Comparison of ENCODE assay signal across 16 cellular contexts in genomic region chr12:95756362-95756761, GRCh38. TPM values are rescaled to one million over a fixed set of nuclear protein-coding genes. Genes with fewer than 3 reads are reported as not detected.
A peak's percentile ranks its signal among the peaks of the same experiment; 100 is the strongest.
DNase-seq lines count a peak whose midpoint lies in the region; ATAC-seq, FAIRE-seq and TF ChIP-seq lines count a peak whose summit lies in the region.
"Had no signal": no experiment of that assay in that cellular context is flagged by ENCODE, and none has a peak within 500 bp of the region (broad histone marks: within the 10 kb centered on the region; RNA-seq: fewer than 3 reads in every experiment).

No MANE protein-coding gene starts in this region.

- no peaks in the 10 kb centered on the region for H3K36me3 ChIP-seq in mammary epithelial cell (ENCODE audit: insufficient read depth, low read length)
- H3K36me3 ChIP-seq in GM23338 (ENCODE audit: insufficient read depth): no peaks in the 10 kb centered on the region
- no peaks in the 10 kb centered on the region for H3K36me3 ChIP-seq in left ventricle myocardium inferior
- H3K36me3 ChIP-seq: BLaER1 had no signal

- H3K36me3 Mint-ChIP-seq in MCF 10A (ENCODE audit: insufficient read depth, unreplicated experiment) (peaks cover 14% of the 10 kb centered on the region), GM23338 (ENCODE audit: low read depth) (no peaks in the 10 kb centered on the region), osteocyte (ENCODE audit: unreplicated experiment) (peaks cover 59% of the 10 kb centered on the region)
- H3K36me3 Mint-ChIP-seq: CD8-positive, alpha-beta memory T cell had no signal

- no peak for TF ChIP-seq POLR2A in lower leg skin (IDR thresholded peaks at IDR 0.05)

- H2AFZ ChIP-seq in mammary epithelial cell (ENCODE audit: low read depth, low read length) (no peak overlapping the region), GM23338 (no peak overlapping the region)

- H3K9me3 ChIP-seq in mammary epithelial cell (replicated peaks; ENCODE audit: insufficient read depth, low read length): no peaks in the 10 kb centered on the region
- peaks cover 16% of the 10 kb centered on the region for H3K9me3 ChIP-seq in left ventricle myocardium inferior (replicated peaks)
- H3K9me3 ChIP-seq: BLaER1 had no signal

- H3K27me3 ChIP-seq in mammary epithelial cell (ENCODE audit: insufficient read depth, low read length): no peaks in the 10 kb centered on the region
- no peaks in the 10 kb centered on the region for H3K27me3 ChIP-seq in GM23338 (ENCODE audit: insufficient read depth)
- no peaks in the 10 kb centered on the region for H3K27me3 ChIP-seq in left ventricle myocardium inferior (ENCODE audit: low read depth)
- H3K27me3 ChIP-seq: BLaER1 had no signal

- in situ Hi-C loops in mammary epithelial cell (cut with MboI; ENCODE audit: low sequenced_read_pairs in 2 of 2): no loop called here

- no peak overlapping the region for H3K9ac ChIP-seq in mammary epithelial cell (ENCODE audit: insufficient read depth, low read length)
- H3K9ac ChIP-seq: BLaER1 had no signal

- FAIRE-seq in D721Med (lab: Jason Lieb, UNC): no peak
- FAIRE-seq: GM12878, GM18507 had no signal

- 71% methylated on average over 5 of the region's 5 CpGs for WGBS in mammary epithelial cell (ENCODE audit: low coverage, missing lambda C conversion rate)
- WGBS in lower leg skin, 2 donors: 74 to 84% methylated on average over 5 of the region's 5 CpGs

- H3K27ac ChIP-seq in mammary epithelial cell (ENCODE audit: insufficient read depth, low read depth, low read length): no peak overlapping the region
- peak overlapping the region; percentile 91 for H3K27ac ChIP-seq in GM23338 (ENCODE audit: low read depth)
- peak overlapping the region; percentile 77 for H3K27ac ChIP-seq in left ventricle myocardium inferior (replicated peaks)
- H3K27ac ChIP-seq: 22Rv1, BLaER1 had no signal

- intact Hi-C loops in MCF 10A (cut with micrococcal nuclease): no loop called here
- intact Hi-C loops in mammary epithelial cell (cut with micrococcal nuclease): no loop called here
- intact Hi-C loops in left ventricle myocardium inferior (cut with micrococcal nuclease): no loop called here
- intact Hi-C loops in lower leg skin (cut with DNase I; ENCODE audit: low total_unique reads): no loop called here

- BruUV-seq in MCF 10A (replicated peaks; lab: Mats Ljungman, UMichigan) (no TSS peak), mammary epithelial cell (replicated peaks; lab: Mats Ljungman, UMichigan) (no TSS peak)

- H3K4me1 Mint-ChIP-seq in MCF 10A (ENCODE audit: insufficient read depth, unreplicated experiment) (peaks cover 4% of the 10 kb centered on the region), GM23338 (peaks cover 32% of the 10 kb centered on the region), osteocyte (ENCODE audit: unreplicated experiment) (peaks cover 73% of the 10 kb centered on the region)
- H3K4me1 Mint-ChIP-seq: CD8-positive, alpha-beta memory T cell had no signal

- no peak overlapping the region for H3K4me3 Mint-ChIP-seq in MCF 10A (ENCODE audit: unreplicated experiment)
- H3K4me3 Mint-ChIP-seq in GM23338: no peak overlapping the region
- H3K4me3 Mint-ChIP-seq in osteocyte (ENCODE audit: unreplicated experiment): no peak overlapping the region
- H3K4me3 Mint-ChIP-seq: CD8-positive, alpha-beta memory T cell had no signal

- peak overlapping the region; percentile 1 for H3K27ac Mint-ChIP-seq in MCF 10A (ENCODE audit: low read depth, unreplicated experiment)
- H3K27ac Mint-ChIP-seq in GM23338: no peak overlapping the region; the same call in 1 of the 2 replicates
- peak overlapping the region; percentile 84 for H3K27ac Mint-ChIP-seq in osteocyte (ENCODE audit: unreplicated experiment)
- H3K27ac Mint-ChIP-seq: CD8-positive, alpha-beta memory T cell had no signal

- no peaks in the 10 kb centered on the region for H3K9me3 Mint-ChIP-seq in MCF 10A (ENCODE audit: unreplicated experiment)
- no peaks in the 10 kb centered on the region for H3K9me3 Mint-ChIP-seq in GM23338
- H3K9me3 Mint-ChIP-seq in osteocyte (ENCODE audit: unreplicated experiment): peaks cover 9% of the 10 kb centered on the region
- H3K9me3 Mint-ChIP-seq: CD8-positive, alpha-beta memory T cell had no signal

- H3K27me3 Mint-ChIP-seq in MCF 10A (ENCODE audit: insufficient read depth, unreplicated experiment) (no peaks in the 10 kb centered on the region), GM23338 (ENCODE audit: insufficient read depth, low read depth, poor library complexity) (no peaks in the 10 kb centered on the region), osteocyte (ENCODE audit: unreplicated experiment) (no peaks in the 10 kb centered on the region)

- no peaks in the 10 kb centered on the region for H3K4me1 ChIP-seq in mammary epithelial cell (ENCODE audit: insufficient read depth, low read length)
- H3K4me1 ChIP-seq in GM23338 (ENCODE audit: insufficient read depth): peaks cover 31% of the 10 kb centered on the region
- peaks cover 32% of the 10 kb centered on the region for H3K4me1 ChIP-seq in left ventricle myocardium inferior
- H3K4me1 ChIP-seq: BLaER1 had no signal

- no peaks in the 10 kb centered on the region for H4K20me1 ChIP-seq in mammary epithelial cell (ENCODE audit: insufficient read depth, low read length)
- H4K20me1 ChIP-seq in GM23338 (replicated peaks; ENCODE audit: insufficient read depth): no peaks in the 10 kb centered on the region
- H4K20me1 ChIP-seq: BLaER1 had no signal

- CTCF ChIA-PET in MCF 10A (lab: Yijun Ruan, JAX) (interaction anchor here (0.7 kb wide), 1 partner anchor 41 kb away, joined by 3 read pairs; no protein-coding TSS in a partner anchor), mammary epithelial cell (lab: Charles Lee; ENCODE audit: low non-redundant PET) (interaction anchor here (0.7 kb wide), 1 partner anchor 123 kb away, joined by 3 read pairs; no protein-coding TSS in a partner anchor)

- H3F3A ChIP-seq in GM23338 (replicated peaks; ENCODE audit: low read depth): no peaks in the 10 kb centered on the region

- H3K4me3 ChIP-seq in mammary epithelial cell (replicated peaks in 1 of 3; ENCODE audit: insufficient read depth in 1 of 3, low read depth in 2 of 3, low read length in 3 of 3): no peak overlapping the region
- H3K4me3 ChIP-seq in GM23338: no peak overlapping the region
- H3K4me3 ChIP-seq in left ventricle myocardium inferior: peak overlapping the region; percentile 48
- H3K4me3 ChIP-seq in lower leg skin (ENCODE audit: low read depth, poor library complexity, severe bottlenecking): no peak overlapping the region
- H3K4me3 ChIP-seq: BLaER1, GM12878 had no signal

- POLR2A ChIA-PET in MCF 10A (lab: Yijun Ruan, JAX): interaction anchor here (0.7 kb wide), 1 partner anchor 27 kb away, joined by 4 read pairs; no protein-coding TSS in a partner anchor

- no peaks in the 10 kb centered on the region for H3K9me2 ChIP-seq in GM23338 (ENCODE audit: insufficient read depth)

- DNase-seq in MCF 10A (ENCODE audit: unreplicated experiment) (no peak), mammary epithelial cell (no peak), GM23338 (ENCODE audit: low spot score) (no peak), left ventricle myocardium inferior (no peak), osteocyte (ENCODE audit: extremely low spot score, unreplicated experiment) (no peak), D721Med (ENCODE audit: insufficient read length, low spot score) (no peak), lower leg skin (ENCODE audit: low spot score in 2 of 2) (no peak)
- DNase-seq: AML-193; CD8-positive, alpha-beta memory T cell; DMS 273 treated with DMSO at 0.1 percent for 48 hours; H7 had no signal

- H3K79me2 ChIP-seq in mammary epithelial cell (ENCODE audit: insufficient read depth, low read length): no peaks in the 10 kb centered on the region
- no peaks in the 10 kb centered on the region for H3K79me2 ChIP-seq in GM23338 (replicated peaks; ENCODE audit: insufficient read depth)

- TF ChIP-seq CTCF in MCF 10A (IDR thresholded peaks at IDR 0.05; ENCODE audit: unreplicated experiment) (no peak), mammary epithelial cell (conservative IDR thresholded peaks at IDR 0.05 in 1 of 2, IDR thresholded peaks at IDR 0.05 in 1 of 2; ENCODE audit: extremely low read depth in 1 of 2, insufficient read depth in 1 of 2, low read depth in 1 of 2, low read length in 2 of 2) (no peak), GM23338 (conservative IDR thresholded peaks at IDR 0.05; ENCODE audit: low read depth in 2 of 2) (no peak), left ventricle myocardium inferior (IDR thresholded peaks at IDR 0.05; ENCODE audit: borderline replicate concordance) (no peak), osteocyte (IDR thresholded peaks at IDR 0.05) (no peak), D721Med (IDR thresholded peaks at IDR 0.05; ENCODE audit: insufficient read depth, missing control alignments) (no peak), lower leg skin (IDR thresholded peaks at IDR 0.05) (no peak)

- ATAC-seq in GM23338 (no peak), HG02798 (IDR thresholded peaks at IDR 0.05; ENCODE audit: poor library complexity, unreplicated experiment) (no peak)
- ATAC-seq: GM12878 had no signal

- dilution Hi-C loops in mammary epithelial cell (cut with HindIII; ENCODE audit: low sequenced_read_pairs): no loop called here

- H3K4me2 ChIP-seq in mammary epithelial cell (ENCODE audit: insufficient read depth, low read depth, low read length) (no peak overlapping the region), GM23338 (peak overlapping the region; percentile 6; the same call in 1 of the 2 replicates)
- H3K4me2 ChIP-seq: BLaER1 had no signal

TF ChIP-seq in GM23338, 12 proteins besides CTCF, POLR2A, EP300 and RAD21 (continues in another document):
- no peak for TF ChIP-seq ZNF331 (CRISPR knock-in tag; IDR thresholded peaks at IDR 0.05; ENCODE audit: low read depth)

RNA-seq across cellular contexts. Expression of gene NTN4, which starts 34.2 kb away (rescaled TPM):
- total RNA-seq in MCF 10A (2022) (53.0 and 96.4 TPM in 2 replicates), mammary epithelial cell (10 to 100 TPM; 38.6 to 47.2 TPM), left ventricle myocardium inferior (76.8 TPM), osteocyte (654 and 670 TPM in 2 replicates), lower leg skin (10 to 100 TPM; 11.0 to 30.6 (median 16.8) TPM)
- polyA plus RNA-seq in mammary epithelial cell (9.0 TPM), GM23338 (2016; fragmentation: Nextera tagmentation; extraction: Ambion mirVana) (0.89 and 1.5 TPM in 2 replicates)
- polyA minus RNA-seq in mammary epithelial cell: 8.8 TPM
- 3.3 and 3.8 TPM in 2 replicates for total RNA-seq in GM23338 (2014; rRNA removed; shearing (Covaris generic))
- total RNA-seq: CD8-positive, alpha-beta memory T cell had no signal
- polyA plus RNA-seq: GM12878 had no signal
